Comparison of ENCODE assay signal across 25 cellular contexts in genomic region chr2:187415449-187415848, GRCh38. TPM values are rescaled to one million over a fixed set of nuclear protein-coding genes. Genes with fewer than 3 reads are reported as not detected.
DNase-seq lines count a peak whose midpoint lies in the region; ATAC-seq, FAIRE-seq and TF ChIP-seq lines count a peak whose summit lies in the region.
"Had no signal": no experiment of that assay in that cellular context is flagged by ENCODE, and none has a peak within 500 bp of the region (broad histone marks: within the 10 kb centered on the region; RNA-seq: fewer than 3 reads in every experiment).

No MANE protein-coding gene starts in this region.

- TF ChIP-seq RAD21 in HepG2 (CRISPR knock-in tag; IDR thresholded peaks at IDR 0.05), result no peak

- no peak overlapping the region for H3K4me3 ChIP-seq in HepG2 (replicated peaks in 1 of 3; ENCODE audit: insufficient read depth in 1 of 3, low read depth in 2 of 3, low read length in 3 of 3)
- no peak overlapping the region for H3K4me3 ChIP-seq in right lobe of liver
- no peak overlapping the region for H3K4me3 ChIP-seq in kidney (ENCODE audit: low read length in 2 of 2)
- H3K4me3 ChIP-seq in sigmoid colon, result no peak overlapping the region
- no peak overlapping the region for H3K4me3 ChIP-seq in hepatocyte
- no peak overlapping the region for H3K4me3 ChIP-seq in gastrocnemius medialis
- H3K4me3 ChIP-seq: A549; BLaER1 treated with 17β-estradiol and CSF1 and Interleukin-3, amounts not matched to agents 10 nM and 100 nM; GM12878; GM23248 had no signal

- TF ChIP-seq EP300 in HepG2 (IDR thresholded peaks at IDR 0.05; ENCODE audit: low read depth in 2 of 2, low read length in 2 of 2), result no peak
- no peak for TF ChIP-seq EP300 in HepG2 (CRISPR knock-in tag; IDR thresholded peaks at IDR 0.05; ENCODE audit: borderline replicate concordance)
- TF ChIP-seq EP300 in sigmoid colon (IDR thresholded peaks at IDR 0.05), result no peak

- no peaks in the 10 kb centered on the region for H3K4me1 ChIP-seq in HepG2 (ENCODE audit: insufficient read depth, low read length)
- H3K4me1 ChIP-seq in right lobe of liver, result no peaks in the 10 kb centered on the region
- H3K4me1 ChIP-seq in kidney (ENCODE audit: control insufficient read depth in 1 of 2, insufficient read depth in 1 of 2, low read depth in 1 of 2, low read length in 2 of 2), result no peaks in the 10 kb centered on the region
- H3K4me1 ChIP-seq in sigmoid colon, result no peaks in the 10 kb centered on the region
- no peaks in the 10 kb centered on the region for H3K4me1 ChIP-seq in hepatocyte (ENCODE audit: insufficient read depth)
- H3K4me1 ChIP-seq in gastrocnemius medialis, result no peaks in the 10 kb centered on the region
- H3K4me1 ChIP-seq: A549; BE2C; BLaER1 treated with 17β-estradiol and CSF1 and Interleukin-3, amounts not matched to agents 10 nM and 100 nM had no signal

- H4K20me1 ChIP-seq in HepG2 (ENCODE audit: insufficient read depth, low read length), result no peaks in the 10 kb centered on the region
- H4K20me1 ChIP-seq in hepatocyte (ENCODE audit: insufficient read depth, poor library complexity, severe bottlenecking), result no peaks in the 10 kb centered on the region
- H4K20me1 ChIP-seq: BLaER1 treated with 17β-estradiol and CSF1 and Interleukin-3, amounts not matched to agents 10 nM and 100 nM had no signal

- TF ChIP-seq CTCF in HepG2 (CRISPR knock-in tag; IDR thresholded peaks at IDR 0.05) (no peak), right lobe of liver (IDR thresholded peaks at IDR 0.05) (no peak), kidney (IDR thresholded peaks at IDR 0.05; ENCODE audit: borderline replicate concordance, extremely low read depth, insufficient read depth) (no peak), sigmoid colon (IDR thresholded peaks at IDR 0.05) (no peak), hepatocyte (IDR thresholded peaks at IDR 0.05; ENCODE audit: poor library complexity) (no peak), gastrocnemius medialis (IDR thresholded peaks at IDR 0.05 in 4 of 5, conservative IDR thresholded peaks at IDR 0.05 in 1 of 5) (no peak)

- CTCF ChIA-PET in HepG2 (lab: Yijun Ruan, JAX; ENCODE audit: low intra/inter-chr PET ratio, low total read pairs), result no interaction called here

- no peak overlapping the region for H3K4me2 ChIP-seq in HepG2 (ENCODE audit: low read depth, low read length)
- no peak overlapping the region for H3K4me2 ChIP-seq in hepatocyte
- H3K4me2 ChIP-seq: A549; BLaER1 treated with 17β-estradiol and CSF1 and Interleukin-3, amounts not matched to agents 10 nM and 100 nM had no signal

- H2AFZ ChIP-seq in HepG2 (ENCODE audit: low read length) (no peak overlapping the region), hepatocyte (no peak overlapping the region)
- H2AFZ ChIP-seq: GM23248 had no signal

- intact Hi-C loops in HepG2 (cut with micrococcal nuclease; ENCODE audit: unreplicated experiment) (no loop called here), right lobe of liver (cut with DNase I) (no loop called here), kidney (cut with DNase I) (no loop called here), sigmoid colon (cut with DNase I) (no loop called here), gastrocnemius medialis (cut with DNase I; ENCODE audit: low total_unique reads) (no loop called here)

- WGBS in HepG2 (ENCODE audit: low lambda C conversion rate), result 0% methylated on average over 5 of the region's 5 CpGs
- WGBS in right lobe of liver (ENCODE audit: insufficient coverage, low coverage, low lambda C conversion rate, missing lambda C conversion rate), result 83% methylated on average over 1 of the region's 5 CpGs
- 76 to 82% methylated on average over 5 of the region's 5 CpGs for WGBS in sigmoid colon, 2 donors
- 85% methylated on average over 5 of the region's 5 CpGs for whole genome bisulfite sequencing in hepatocyte (ENCODE audit: low lambda C conversion rate, missing lambda C conversion rate)

- ATAC-seq in HepG2, result no peak
- ATAC-seq in right lobe of liver, result no peak
- ATAC-seq in gastrocnemius medialis, result no peak
- ATAC-seq: A549, GM12878, HCT116 had no signal

- no TSS peak for BruUV-seq in HepG2 (replicated peaks; lab: Mats Ljungman, UMichigan)

- TF ChIP-seq POLR2A in HepG2 (IDR thresholded peaks at IDR 0.05; ENCODE audit: insufficient read depth in 1 of 2, low read depth in 2 of 2, low read length in 2 of 2) (no peak), right lobe of liver (IDR thresholded peaks at IDR 0.05) (no peak), sigmoid colon (IDR thresholded peaks at IDR 0.05) (no peak), gastrocnemius medialis (IDR thresholded peaks at IDR 0.05) (no peak)

- H3K79me2 ChIP-seq in HepG2 (ENCODE audit: insufficient read depth, low read length) (no peaks in the 10 kb centered on the region), hepatocyte (no peaks in the 10 kb centered on the region)

- DNase-seq in HepG2 (ENCODE audit: low spot score) (no peak), right lobe of liver (no peak), kidney (peak; percentile 35), sigmoid colon (peak; percentile 45), hepatocyte (ENCODE audit: low spot score) (no peak), NCI-H510A treated with DMSO at 0.1 percent for 48 hours (lab: John Stamatoyannopoulos, UW) (no peak), gastrocnemius medialis (no peak)
- DNase-seq: 8988T; ACHN; AML-193; BE2C; CD4-positive, alpha-beta T cell; CD8-positive, alpha-beta memory T cell; DMS 273 treated with DMSO at 0.1 percent for 48 hours; DMS79; EL; GDM1; GM23248; H9 had no signal

- no peaks in the 10 kb centered on the region for H3K9me2 ChIP-seq in hepatocyte (replicated peaks; ENCODE audit: insufficient read depth)

- H3K9ac ChIP-seq in HepG2 (ENCODE audit: insufficient read depth, low read depth, low read length), result no peak overlapping the region
- H3K9ac ChIP-seq in kidney (ENCODE audit: low read length in 2 of 2), result no peak overlapping the region
- H3K9ac ChIP-seq: BLaER1 treated with 17β-estradiol and CSF1 and Interleukin-3, amounts not matched to agents 10 nM and 100 nM; GM23248 had no signal

- no peak overlapping the region for H3K27ac ChIP-seq in HepG2 (ENCODE audit: extremely low read length, insufficient read depth, low read length)
- no peak overlapping the region for H3K27ac ChIP-seq in right lobe of liver
- H3K27ac ChIP-seq in kidney (ENCODE audit: low read depth in 2 of 2, low read length in 2 of 2), result no peak overlapping the region
- no peak overlapping the region for H3K27ac ChIP-seq in sigmoid colon
- no peak overlapping the region for H3K27ac ChIP-seq in hepatocyte
- no peak overlapping the region for H3K27ac ChIP-seq in gastrocnemius medialis
- H3K27ac ChIP-seq: A549; BLaER1 treated with 17β-estradiol and CSF1 and Interleukin-3, amounts not matched to agents 10 nM and 100 nM; GM23248 had no signal

- H3K27me3 ChIP-seq in HepG2 (ENCODE audit: control insufficient read depth in 1 of 2, insufficient read depth in 2 of 2, low read length in 2 of 2), result no peaks in the 10 kb centered on the region
- H3K27me3 ChIP-seq in right lobe of liver, result no peaks in the 10 kb centered on the region
- no peaks in the 10 kb centered on the region for H3K27me3 ChIP-seq in sigmoid colon
- H3K27me3 ChIP-seq in hepatocyte, result no peaks in the 10 kb centered on the region
- no peaks in the 10 kb centered on the region for H3K27me3 ChIP-seq in gastrocnemius medialis
- H3K27me3 ChIP-seq: BE2C; BLaER1 treated with 17β-estradiol and CSF1 and Interleukin-3, amounts not matched to agents 10 nM and 100 nM had no signal

- H3K9me3 ChIP-seq in HepG2 (ENCODE audit: low read length) (no peaks in the 10 kb centered on the region), right lobe of liver (no peaks in the 10 kb centered on the region), kidney (ENCODE audit: control insufficient read depth in 1 of 2, low read length in 2 of 2) (no peaks in the 10 kb centered on the region), sigmoid colon (no peaks in the 10 kb centered on the region), hepatocyte (ENCODE audit: low read depth) (no peaks in the 10 kb centered on the region), gastrocnemius medialis (no peaks in the 10 kb centered on the region)
- H3K9me3 ChIP-seq: A549; BE2C; BLaER1 treated with 17β-estradiol and CSF1 and Interleukin-3, amounts not matched to agents 10 nM and 100 nM had no signal

- no peak for FAIRE-seq in HepG2 (lab: Jason Lieb, UNC)
- no peak for FAIRE-seq in kidney (lab: Jason Lieb, UNC)
- FAIRE-seq: A549, D721Med, GM12878, GM19239 had no signal

- in situ Hi-C loops in HepG2 (cut with HindIII; ENCODE audit: extremely low pct_ligation_motif_present, low pct_unique_long_range_greater_than_20kb) (no loop called here), gastrocnemius medialis (cut with MboI; ENCODE audit: low sequenced_read_pairs in 4 of 4) (no loop called here)

- H3K36me3 ChIP-seq in HepG2 (replicated peaks in 1 of 2; ENCODE audit: control insufficient read depth in 1 of 2, insufficient read depth in 2 of 2, low read length in 2 of 2) (no peaks in the 10 kb centered on the region), right lobe of liver (no peaks in the 10 kb centered on the region), kidney (ENCODE audit: control insufficient read depth in 1 of 2, insufficient read depth in 2 of 2, low read length in 2 of 2) (no peaks in the 10 kb centered on the region), sigmoid colon (no peaks in the 10 kb centered on the region), hepatocyte (replicated peaks; ENCODE audit: insufficient read depth, low read depth) (no peaks in the 10 kb centered on the region), gastrocnemius medialis (no peaks in the 10 kb centered on the region)
- H3K36me3 ChIP-seq: BE2C; BLaER1 treated with 17β-estradiol and CSF1 and Interleukin-3, amounts not matched to agents 10 nM and 100 nM had no signal

- POLR2A ChIA-PET in HepG2 (lab: Yijun Ruan, JAX), result no interaction called here

RNA-seq across cellular contexts. Expression of gene CALCRL, which starts 32.6 kb away (rescaled TPM):
- 0.02 TPM in 1 of 2 replicates, not detected in the other for total RNA-seq in HepG2 (2016; rRNA removed; fragmentation: Illumina TruSeq; extraction: Trizol)
- total RNA-seq in HepG2 (2016; cell fraction: cytosol; rRNA removed; fragmentation: Illumina TruSeq; extraction: Trizol; ENCODE audit: low read depth), result not detected in 2 replicates
- total RNA-seq in HepG2 (2016; cell fraction: insoluble cytoplasmic fraction; rRNA removed; fragmentation: Illumina TruSeq; extraction: Trizol), result 0.15 TPM in 1 of 2 replicates, not detected in the other
- total RNA-seq in HepG2 (2016; cell fraction: membrane; rRNA removed; fragmentation: Illumina TruSeq; extraction: Trizol), result 0.21 TPM in 1 of 2 replicates, not detected in the other
- not detected in 2 replicates for total RNA-seq in HepG2 (2016; cell fraction: nucleus; rRNA removed; fragmentation: Illumina TruSeq; extraction: Trizol)
- polyA plus RNA-seq in HepG2 (2011; rRNA removed), result 0.18 TPM in 1 of 2 replicates, not detected in the other
- 0.09 TPM in 1 of 2 replicates, not detected in the other for polyA plus RNA-seq in HepG2 (2011; cell fraction: cytosol; rRNA removed)
- polyA plus RNA-seq in HepG2 (2011; cell fraction: nucleus; rRNA removed), result 0.03 TPM in 1 of 2 replicates, not detected in the other
- 0.20 and 0.66 TPM in 2 replicates for polyA plus RNA-seq in HepG2 (2012)
- polyA plus RNA-seq in HepG2 (2016; cell fraction: cytosol; fragmentation: Illumina TruSeq; extraction: Trizol; ENCODE audit: low read depth), result not detected in 2 replicates
- polyA plus RNA-seq in HepG2 (2016; cell fraction: insoluble cytoplasmic fraction; fragmentation: Illumina TruSeq; extraction: Trizol; ENCODE audit: low read depth), result not detected in 2 replicates
- polyA plus RNA-seq in HepG2 (2016; cell fraction: membrane; fragmentation: Illumina TruSeq; extraction: Trizol; ENCODE audit: low read depth), result not detected in 2 replicates
- not detected in 2 replicates for polyA plus RNA-seq in HepG2 (2016; cell fraction: nucleus; fragmentation: Illumina TruSeq; extraction: Trizol; ENCODE audit: insufficient read depth, low read depth)
- not detected in 2 replicates for polyA minus RNA-seq in HepG2 (2011; rRNA and poly(A)+ RNA removed; ENCODE audit: low replicate concordance)
- polyA minus RNA-seq in HepG2 (2011; cell fraction: cytosol; rRNA and poly(A)+ RNA removed), result not detected in 2 replicates
- 0.26 and 0.87 TPM in 2 replicates for polyA minus RNA-seq in HepG2 (2011; cell fraction: nucleus; rRNA and poly(A)+ RNA removed)
- total RNA-seq in right lobe of liver, result 10 to 100 TPM in 1 of 6 experiments, 1 to 10 TPM in 5; 3.7 to 13.9 (median 8.2) TPM
- total RNA-seq in kidney, result 75.9 TPM
- 7.9 TPM for polyA plus RNA-seq in kidney (ENCODE audit: insufficient read depth, low read depth, low replicate concordance)
- 10 to 100 TPM; 13.5 to 26.0 (median 18.5) TPM for total RNA-seq in sigmoid colon
- polyA plus RNA-seq in sigmoid colon, result 1 to 10 TPM in 2 of 3 donors, under 1 TPM in 1; 0.46 to 4.1 (median 1.8) TPM
- 10.6 and 10.8 TPM in 2 replicates for total RNA-seq in hepatocyte
- polyA plus RNA-seq in hepatocyte, result 2.6 and 3.2 TPM in 2 replicates
- 10 to 100 TPM in 2 of 4 donors, 1 to 10 TPM in 2; 7.9 to 15.7 (median 11.6) TPM for total RNA-seq in gastrocnemius medialis
- total RNA-seq: CD8-positive, alpha-beta memory T cell had no signal

Comparison
In these comparisons a context has a peak if more than half of its experiments do, and no peak if none do; other contexts are left out.
1. DNase-seq: peak in kidney (single experiment) and sigmoid colon (single experiment); none in HepG2 (single experiment), right lobe of liver (0 of 3), hepatocyte (single experiment), NCI-H510A treated with DMSO at 0.1 percent for 48 hours (single experiment) and gastrocnemius medialis (0 of 2).